ENCODE assay signal across 8 cellular contexts in the genomic region with DNA sequence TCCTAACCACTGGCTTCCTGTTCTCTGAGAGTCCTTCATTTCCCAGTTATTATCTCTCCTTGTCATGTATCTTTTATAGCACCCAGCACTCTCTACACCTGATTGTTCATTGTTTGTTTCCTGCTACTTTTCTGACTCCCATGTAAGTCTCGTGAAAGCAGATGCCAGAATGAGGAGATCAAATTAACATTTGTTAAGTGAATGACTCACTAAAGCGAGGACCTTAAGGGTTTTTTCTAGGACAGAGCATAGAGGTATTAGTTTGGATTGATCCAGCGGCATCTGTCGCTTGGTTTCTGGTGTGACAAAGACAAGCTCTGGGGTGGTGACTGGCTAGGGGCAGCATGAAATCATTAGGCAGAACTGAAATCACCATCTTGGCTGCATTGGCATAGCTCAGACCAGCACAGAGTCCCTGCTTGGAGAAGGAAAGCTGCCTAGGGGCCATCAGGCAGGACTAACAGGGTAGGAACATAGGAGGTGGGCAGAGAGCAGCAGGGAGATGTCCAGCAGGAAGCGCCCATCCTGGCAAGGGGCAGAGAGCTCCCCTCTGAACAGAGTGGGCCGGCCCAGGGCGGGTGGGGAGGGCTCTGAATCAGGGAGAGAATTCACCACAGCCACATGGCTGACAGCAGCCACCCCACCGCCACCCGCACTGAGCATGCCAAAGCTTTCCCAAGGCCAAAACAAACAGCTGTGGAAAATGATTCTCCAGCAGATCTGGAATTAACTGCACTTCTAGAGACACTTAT.
DNase-seq lines count a peak whose midpoint lies in the region; ATAC-seq and TF ChIP-seq lines count a peak whose summit lies in the region.

No MANE protein-coding gene starts in this region.

- H3K4me1 Mint-ChIP-seq in glutamatergic neuron (ENCODE audit: low read depth, unreplicated experiment): peaks cover 16% of the 10 kb centered on the region

- CTCF ChIA-PET in HEK293 (lab: Yijun Ruan, JAX) (interaction anchor here (0.8 kb wide), 1 partner anchor 183 kb away, joined by 3 read pairs; no protein-coding TSS in a partner anchor), GM10248 (lab: Yijun Ruan, JAX) (no interaction called here)

- intact Hi-C loops in thyroid gland (cut with DNase I): no loop called here

- H3K27ac ChIP-seq in HEK293 (ENCODE audit: extremely low read depth, low read depth, low read length) (no peak overlapping the region), SJSA1 (no peak overlapping the region), thyroid gland (no peak overlapping the region)

- DNase-seq in A172 (ENCODE audit: low spot score): peak; percentile 22
- peak; percentile 58 to 80 for DNase-seq in SJSA1 (ENCODE audit: low read depth in 1 of 2, low spot score in 2 of 2)
- DNase-seq in glutamatergic neuron: peak; percentile 58
- DNase-seq in thyroid gland: peak; percentile 7 to 15
- DNase-seq in GM10248 (ENCODE audit: extremely low spot score): no peak
- no peak for DNase-seq in stimulated activated CD4-positive, alpha-beta T cell treated with anti-CD3 and anti-CD28 coated beads, Interleukin-12 subunit alpha, Interleukin-12 subunit beta, amount 100 ng/mL, for 4 hours

- H3K4me3 ChIP-seq in HEK293 (ENCODE audit: low read depth, low read length) (no peak overlapping the region), SJSA1 (no peak overlapping the region; the same call in 1 of the 2 replicates), thyroid gland (replicated peaks in 1 of 3) (no peak overlapping the region)

- H3K4me1 ChIP-seq in HEK293 (ENCODE audit: control insufficient read depth, insufficient read depth, low read length) (peaks cover 5% of the 10 kb centered on the region; the same call in 1 of the 2 replicates), SJSA1 (replicated peaks) (peaks cover 30% of the 10 kb centered on the region), thyroid gland (no peaks in the 10 kb centered on the region)

- peak overlapping the region; percentile 90 for H3K27ac Mint-ChIP-seq in glutamatergic neuron (ENCODE audit: unreplicated experiment)

- H3K27me3 ChIP-seq in SJSA1 (replicated peaks): no peaks in the 10 kb centered on the region
- no peaks in the 10 kb centered on the region for H3K27me3 ChIP-seq in thyroid gland

- no peaks in the 10 kb centered on the region for H3K27me3 Mint-ChIP-seq in glutamatergic neuron (ENCODE audit: unreplicated experiment)

- POLR2A ChIA-PET in HEK293 (lab: Yijun Ruan, JAX) (interaction anchor here (0.5 kb wide), 1 partner anchor 138 kb away, joined by 3 read pairs; no protein-coding TSS in a partner anchor), GM10248 (lab: Yijun Ruan, JAX) (no interaction called here)

- H3K9me3 ChIP-seq in HEK293 (ENCODE audit: control insufficient read depth, insufficient read depth, low read depth, low read length): no peaks in the 10 kb centered on the region
- no peaks in the 10 kb centered on the region for H3K9me3 ChIP-seq in SJSA1 (replicated peaks)
- no peaks in the 10 kb centered on the region for H3K9me3 ChIP-seq in thyroid gland

- ATAC-seq in GM21825 (IDR thresholded peaks at IDR 0.05; ENCODE audit: unreplicated experiment): no peak

- H3K36me3 ChIP-seq in HEK293 (ENCODE audit: control insufficient read depth in 2 of 2, insufficient read depth in 1 of 2, low read length in 2 of 2): no peaks in the 10 kb centered on the region
- no peaks in the 10 kb centered on the region for H3K36me3 ChIP-seq in SJSA1
- H3K36me3 ChIP-seq in thyroid gland: no peaks in the 10 kb centered on the region

- no peak for TF ChIP-seq CTCF in HEK293 (tag by site-specific recombination; IDR thresholded peaks at IDR 0.05)
- TF ChIP-seq CTCF in glutamatergic neuron (IDR thresholded peaks at IDR 0.05; ENCODE audit: partially characterized antibody, unreplicated experiment): no peak
- no peak for TF ChIP-seq CTCF in thyroid gland (IDR thresholded peaks at IDR 0.05)
- TF ChIP-seq CTCF in GM10248 (IDR thresholded peaks at IDR 0.05; ENCODE audit: control extremely low read depth, extremely low read depth, low read depth, missing control alignments): no peak

- WGBS in thyroid gland, 2 donors: 71 to 79% methylated on average over 9 of the region's 9 CpGs

- H3K4me3 Mint-ChIP-seq in glutamatergic neuron (ENCODE audit: unreplicated experiment): peak overlapping the region; percentile 9

- no peaks in the 10 kb centered on the region for H3K9me3 Mint-ChIP-seq in glutamatergic neuron (ENCODE audit: unreplicated experiment)

- peaks cover 4% of the 10 kb centered on the region for H3K36me3 Mint-ChIP-seq in glutamatergic neuron (ENCODE audit: unreplicated experiment)

- TF ChIP-seq POLR2A in thyroid gland (IDR thresholded peaks at IDR 0.05): no peak

TF ChIP-seq in HEK293, 187 proteins besides CTCF, POLR2A, EP300 and RAD21 (continues in another document):
- TF ChIP-seq TRIM28 (IDR thresholded peaks at IDR 0.05; ENCODE audit: borderline replicate concordance, low read length): no peak
- TF ChIP-seq BCL11A (tag by site-specific recombination; IDR thresholded peaks at IDR 0.05; ENCODE audit: low read depth): 0 out of 2 replicates have a peak, but pooled peaks have one; percentile 16
- TF ChIP-seq, protein P1, sequence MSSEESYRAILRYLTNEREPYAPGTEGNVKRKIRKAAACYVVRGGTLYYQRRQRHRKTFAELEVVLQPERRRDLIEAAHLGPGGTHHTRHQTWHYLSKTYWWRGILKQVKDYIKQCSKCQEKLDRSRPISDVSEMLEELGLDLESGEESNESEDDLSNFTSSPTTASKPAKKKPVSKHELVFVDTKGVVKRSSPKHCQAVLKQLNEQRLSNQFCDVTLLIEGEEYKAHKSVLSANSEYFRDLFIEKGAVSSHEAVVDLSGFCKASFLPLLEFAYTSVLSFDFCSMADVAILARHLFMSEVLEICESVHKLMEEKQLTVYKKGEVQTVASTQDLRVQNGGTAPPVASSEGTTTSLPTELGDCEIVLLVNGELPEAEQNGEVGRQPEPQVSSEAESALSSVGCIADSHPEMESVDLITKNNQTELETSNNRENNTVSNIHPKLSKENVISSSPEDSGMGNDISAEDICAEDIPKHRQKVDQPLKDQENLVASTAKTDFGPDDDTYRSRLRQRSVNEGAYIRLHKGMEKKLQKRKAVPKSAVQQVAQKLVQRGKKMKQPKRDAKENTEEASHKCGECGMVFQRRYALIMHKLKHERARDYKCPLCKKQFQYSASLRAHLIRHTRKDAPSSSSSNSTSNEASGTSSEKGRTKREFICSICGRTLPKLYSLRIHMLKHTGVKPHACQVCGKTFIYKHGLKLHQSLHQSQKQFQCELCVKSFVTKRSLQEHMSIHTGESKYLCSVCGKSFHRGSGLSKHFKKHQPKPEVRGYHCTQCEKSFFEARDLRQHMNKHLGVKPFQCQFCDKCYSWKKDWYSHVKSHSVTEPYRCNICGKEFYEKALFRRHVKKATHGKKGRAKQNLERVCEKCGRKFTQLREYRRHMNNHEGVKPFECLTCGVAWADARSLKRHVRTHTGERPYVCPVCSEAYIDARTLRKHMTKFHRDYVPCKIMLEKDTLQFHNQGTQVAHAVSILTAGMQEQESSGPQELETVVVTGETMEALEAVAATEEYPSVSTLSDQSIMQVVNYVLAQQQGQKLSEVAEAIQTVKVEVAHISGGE (tag by site-specific recombination; conservative IDR thresholded peaks at IDR 0.05; ENCODE audit: low read depth): no peak
- TF ChIP-seq ZFP37 (tag by site-specific recombination; IDR thresholded peaks at IDR 0.05): no peak
- TF ChIP-seq ZBTB7A (tag by site-specific recombination; IDR thresholded peaks at IDR 0.05; ENCODE audit: low read depth): no peak
- TF ChIP-seq KLF1 (tag by site-specific recombination; IDR thresholded peaks at IDR 0.05): 0 out of 2 replicates have a peak, but pooled peaks have one; percentile 24
- no peak for TF ChIP-seq ZNF747 (tag by site-specific recombination; IDR thresholded peaks at IDR 0.05)
- no peak for TF ChIP-seq ZNF654 (tag by site-specific recombination; IDR thresholded peaks at IDR 0.05; ENCODE audit: low read depth)
- TF ChIP-seq, protein P2, sequence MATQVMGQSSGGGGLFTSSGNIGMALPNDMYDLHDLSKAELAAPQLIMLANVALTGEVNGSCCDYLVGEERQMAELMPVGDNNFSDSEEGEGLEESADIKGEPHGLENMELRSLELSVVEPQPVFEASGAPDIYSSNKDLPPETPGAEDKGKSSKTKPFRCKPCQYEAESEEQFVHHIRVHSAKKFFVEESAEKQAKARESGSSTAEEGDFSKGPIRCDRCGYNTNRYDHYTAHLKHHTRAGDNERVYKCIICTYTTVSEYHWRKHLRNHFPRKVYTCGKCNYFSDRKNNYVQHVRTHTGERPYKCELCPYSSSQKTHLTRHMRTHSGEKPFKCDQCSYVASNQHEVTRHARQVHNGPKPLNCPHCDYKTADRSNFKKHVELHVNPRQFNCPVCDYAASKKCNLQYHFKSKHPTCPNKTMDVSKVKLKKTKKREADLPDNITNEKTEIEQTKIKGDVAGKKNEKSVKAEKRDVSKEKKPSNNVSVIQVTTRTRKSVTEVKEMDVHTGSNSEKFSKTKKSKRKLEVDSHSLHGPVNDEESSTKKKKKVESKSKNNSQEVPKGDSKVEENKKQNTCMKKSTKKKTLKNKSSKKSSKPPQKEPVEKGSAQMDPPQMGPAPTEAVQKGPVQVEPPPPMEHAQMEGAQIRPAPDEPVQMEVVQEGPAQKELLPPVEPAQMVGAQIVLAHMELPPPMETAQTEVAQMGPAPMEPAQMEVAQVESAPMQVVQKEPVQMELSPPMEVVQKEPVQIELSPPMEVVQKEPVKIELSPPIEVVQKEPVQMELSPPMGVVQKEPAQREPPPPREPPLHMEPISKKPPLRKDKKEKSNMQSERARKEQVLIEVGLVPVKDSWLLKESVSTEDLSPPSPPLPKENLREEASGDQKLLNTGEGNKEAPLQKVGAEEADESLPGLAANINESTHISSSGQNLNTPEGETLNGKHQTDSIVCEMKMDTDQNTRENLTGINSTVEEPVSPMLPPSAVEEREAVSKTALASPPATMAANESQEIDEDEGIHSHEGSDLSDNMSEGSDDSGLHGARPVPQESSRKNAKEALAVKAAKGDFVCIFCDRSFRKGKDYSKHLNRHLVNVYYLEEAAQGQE (tag by site-specific recombination; IDR thresholded peaks at IDR 0.05): no peak
- peak; percentile 52; the same call in 1 of the 2 replicates for TF ChIP-seq ZNF530 (tag by site-specific recombination; IDR thresholded peaks at IDR 0.05; ENCODE audit: low read depth)

Comparison
In these comparisons a context has a peak if more than half of its experiments do, and no peak if none do; other contexts are left out.
1. DNase-seq: peak in A172 (single experiment), SJSA1 (2 of 2), glutamatergic neuron (single experiment) and thyroid gland (2 of 2); none in GM10248 (single experiment) and stimulated activated CD4-positive, alpha-beta T cell treated with anti-CD3 and anti-CD28 coated beads, Interleukin-12 subunit alpha, Interleukin-12 subunit beta, amount 100 ng/mL, for 4 hours (single experiment).